8 cellular contexts compared by ENCODE assay signal in genomic region chr19:18328340-18329034, GRCh38. TPM values are rescaled to one million over a fixed set of nuclear protein-coding genes. Genes with fewer than 3 reads are reported as not detected.
DNase-seq lines count a peak whose midpoint lies in the region; ATAC-seq and TF ChIP-seq lines count a peak whose summit lies in the region.

No MANE protein-coding gene starts in this region.

- peak; percentile 99 for DNase-seq in DMS 273 (lab: John Stamatoyannopoulos, UW; ENCODE audit: unreplicated experiment)
- peak; percentile 97 for DNase-seq in OCI-M1 (lab: John Stamatoyannopoulos, UW)
- DNase-seq in activated T-cell treated with anti-CD3 and anti-CD28 coated beads, Interleukin-2, amount 50 U/mL, for 1 hour, result peak; percentile 78
- DNase-seq in stimulated activated CD8-positive, alpha-beta memory T cell treated with anti-CD3 and anti-CD28 coated beads, Interleukin-7, amount 100 ng/mL, for 4 hours (ENCODE audit: low read depth in 2 of 2), result peak; percentile 72 to 86

- H3K4me3 ChIP-seq in muscle layer of duodenum (ENCODE audit: low read depth in 1 of 2, low read length in 2 of 2), result peak overlapping the region; percentile 51 to 54

- TF ChIP-seq EP300 in Ishikawa (IDR thresholded peaks at IDR 0.05; ENCODE audit: borderline replicate concordance), result no peak

- H3K27me3 ChIP-seq in muscle layer of duodenum (ENCODE audit: low read depth, low read length), result no peaks in the 10 kb centered on the region

- TF ChIP-seq RAD21 in Ishikawa (IDR thresholded peaks at IDR 0.05; ENCODE audit: low read depth), result peak; percentile 84

- H3K4me1 ChIP-seq in muscle layer of duodenum (ENCODE audit: control insufficient read depth in 1 of 2, insufficient read depth in 2 of 2, low read length in 2 of 2), result peaks cover 8 to 17% of the 10 kb centered on the region in 2 donors

- ATAC-seq in GM21526 (IDR thresholded peaks at IDR 0.05; ENCODE audit: low FRiP score, unreplicated experiment) (peak; percentile 65), esophagus mucosa (peak; percentile 96)

- H3K27ac ChIP-seq in muscle layer of duodenum (ENCODE audit: low read length), result peak overlapping the region; percentile 47

- no peaks in the 10 kb centered on the region for H3K9me3 ChIP-seq in muscle layer of duodenum (ENCODE audit: control insufficient read depth in 1 of 2, low read length in 2 of 2)

- H3K36me3 ChIP-seq in muscle layer of duodenum (ENCODE audit: control insufficient read depth in 1 of 2, insufficient read depth in 2 of 2, low read length in 2 of 2), result no peaks in the 10 kb centered on the region

TF ChIP-seq in Ishikawa, 13 proteins besides CTCF, POLR2A, EP300 and RAD21:
- TF ChIP-seq EGR1 (IDR thresholded peaks at IDR 0.05) (no peak), TEAD4 (IDR thresholded peaks at IDR 0.05) (peak; percentile 28; the same call in 1 of the 2 replicates), MAX (IDR thresholded peaks at IDR 0.05) (peak; percentile 79; the same call in 1 of the 2 replicates), FOXM1 (IDR thresholded peaks at IDR 0.05; ENCODE audit: borderline replicate concordance, low read depth) (peak; percentile 55; the same call in 1 of the 2 replicates)

RNA-seq across cellular contexts. Expression of gene LSM4, which starts 5.6 kb away (rescaled TPM):
- total RNA-seq in esophagus mucosa, result 85.0 TPM

RNA-seq across cellular contexts. Expression of gene PGPEP1, which starts 11.9 kb away (rescaled TPM):
- 5.5 TPM for total RNA-seq in esophagus mucosa

RNA-seq across cellular contexts. Expression of gene JUND, which starts 47.1 kb away (rescaled TPM):
- 61.5 TPM for total RNA-seq in esophagus mucosa

RNA-seq across cellular contexts. Expression of gene IQCN, which starts 54.2 kb away (rescaled TPM):
- total RNA-seq in esophagus mucosa, result 0.56 TPM

RNA-seq across cellular contexts. Expression of gene GDF15, which starts 57.5 kb away (rescaled TPM):
- total RNA-seq in esophagus mucosa, result 3.9 TPM

Comparison
In these comparisons a context has a peak if more than half of its experiments do, and no peak if none do; other contexts are left out.
1. Peak in every context shown above with its lines: DNase-seq, ATAC-seq, H3K4me3 ChIP-seq and H3K27ac ChIP-seq.